In genomic region chr2:108449410-108450200, GRCh38 we compare ENCODE assay signal across 8 cellular contexts. TPM values are rescaled to one million over a fixed set of nuclear protein-coding genes. Genes with fewer than 3 reads are reported as not detected.
DNase-seq lines count a peak whose midpoint lies in the region; ATAC-seq and TF ChIP-seq lines count a peak whose summit lies in the region.

No MANE protein-coding gene starts in this region.

- peaks cover 26% of the 10 kb centered on the region for H3K4me1 Mint-ChIP-seq in stimulated activated effector memory CD8-positive, alpha-beta T cell treated with anti-CD3 and anti-CD28 coated beads, Interleukin-12 subunit alpha, Interleukin-12 subunit beta, amount 100 ng/mL, for 72 hours

- peak overlapping the region; percentile 94 to 95 for H3K4me3 ChIP-seq in cardiac fibroblast (replicated peaks in 1 of 2; ENCODE audit: low read depth in 2 of 2, low read length in 2 of 2)

- no peaks in the 10 kb centered on the region for H3K9me3 Mint-ChIP-seq in stimulated activated effector memory CD8-positive, alpha-beta T cell treated with anti-CD3 and anti-CD28 coated beads, Interleukin-12 subunit alpha, Interleukin-12 subunit beta, amount 100 ng/mL, for 72 hours

- ATAC-seq in GM19463 (IDR thresholded peaks at IDR 0.05; ENCODE audit: unreplicated experiment) (peak; percentile 24), SK-N-SH treated with all-trans-retinoic acid at 6 μM for 48 hours (peak; percentile 56), left colon (peak; percentile 74)
- peak; percentile 61 for ATAC-seq in stimulated activated effector memory CD8-positive, alpha-beta T cell treated with anti-CD3 and anti-CD28 coated beads, Interleukin-12 subunit alpha, Interleukin-12 subunit beta, amount 100 ng/mL, for 72 hours

- H3K4me3 Mint-ChIP-seq in stimulated activated effector memory CD8-positive, alpha-beta T cell treated with anti-CD3 and anti-CD28 coated beads, Interleukin-12 subunit alpha, Interleukin-12 subunit beta, amount 100 ng/mL, for 72 hours, result peak overlapping the region; percentile 98

- H3K27ac Mint-ChIP-seq in stimulated activated effector memory CD8-positive, alpha-beta T cell treated with anti-CD3 and anti-CD28 coated beads, Interleukin-12 subunit alpha, Interleukin-12 subunit beta, amount 100 ng/mL, for 72 hours, result peak overlapping the region; percentile 98

- intact Hi-C loops in left colon (cut with DNase I, micrococcal nuclease), result no loop called here

- H3K36me3 Mint-ChIP-seq in stimulated activated effector memory CD8-positive, alpha-beta T cell treated with anti-CD3 and anti-CD28 coated beads, Interleukin-12 subunit alpha, Interleukin-12 subunit beta, amount 100 ng/mL, for 72 hours, result peaks cover 60% of the 10 kb centered on the region

- no peak for TF ChIP-seq CTCF in cardiac fibroblast (IDR thresholded peaks at IDR 0.05; ENCODE audit: low read depth, low read length)

- DNase-seq in DMS53 treated with DMSO at 0.1 percent for 48 hours (lab: John Stamatoyannopoulos, UW; ENCODE audit: unreplicated experiment) (peak; percentile 58), HT-29 (ENCODE audit: low spot score) (peak; percentile 87), cardiac fibroblast (ENCODE audit: low read depth in 2 of 2) (peak; percentile 26 to 47), left colon (peak in 1 of 2 donors; percentile 51), middle frontal gyrus (ENCODE audit: extremely low spot score, low spot score) (no peak)
- no peak for DNase-seq in stimulated activated effector memory CD8-positive, alpha-beta T cell treated with anti-CD3 and anti-CD28 coated beads, Interleukin-12 subunit alpha, Interleukin-12 subunit beta, amount 100 ng/mL, for 72 hours (ENCODE audit: low spot score in 2 of 2)

TF ChIP-seq in SK-N-SH treated with all-trans-retinoic acid at 6 μM for 48 hours, 23 proteins besides CTCF, POLR2A, EP300 and RAD21:
- no peak for TF ChIP-seq ZNF8 (CRISPR knock-in tag; IDR thresholded peaks at IDR 0.05)
- TF ChIP-seq RARB (CRISPR knock-in tag; IDR thresholded peaks at IDR 0.05), result no peak
- TF ChIP-seq GLIS3 (CRISPR knock-in tag; IDR thresholded peaks at IDR 0.05), result no peak
- no peak for TF ChIP-seq PATZ1 (CRISPR knock-in tag; IDR thresholded peaks at IDR 0.05; ENCODE audit: borderline replicate concordance)
- TF ChIP-seq PPARA (CRISPR knock-in tag; IDR thresholded peaks at IDR 0.05; ENCODE audit: borderline replicate concordance), result no peak
- no peak for TF ChIP-seq ZFP30 (CRISPR knock-in tag; IDR thresholded peaks at IDR 0.05)
- no peak for TF ChIP-seq POU6F1 (CRISPR knock-in tag; IDR thresholded peaks at IDR 0.05; ENCODE audit: borderline replicate concordance, low read depth)
- TF ChIP-seq ZNF565 (CRISPR knock-in tag; conservative IDR thresholded peaks at IDR 0.05; ENCODE audit: low read depth), result no peak
- TF ChIP-seq CSDC2 (CRISPR knock-in tag; IDR thresholded peaks at IDR 0.05), result no peak

RNA-seq across cellular contexts. Expression of gene GCC2, which starts 0.6 kb away (rescaled TPM):
- 12.7 and 16.6 TPM in 2 replicates for total RNA-seq in HT-29 (2014; rRNA removed; shearing (Covaris generic))
- total RNA-seq in left colon, result 10 to 100 TPM; 70.3 to 91.8 TPM

Comparison
In these comparisons a context has a peak if more than half of its experiments do, and no peak if none do; other contexts are left out.
1. DNase-seq: peak in DMS53 treated with DMSO at 0.1 percent for 48 hours (single experiment), HT-29 (single experiment) and cardiac fibroblast (2 of 2); none in stimulated activated effector memory CD8-positive, alpha-beta T cell treated with anti-CD3 and anti-CD28 coated beads, Interleukin-12 subunit alpha, Interleukin-12 subunit beta, amount 100 ng/mL, for 72 hours (0 of 2) and middle frontal gyrus (single experiment).
2. ATAC-seq: peak in every context shown above with its lines; median percentile 74 in left colon; 61 in stimulated activated effector memory CD8-positive, alpha-beta T cell treated with anti-CD3 and anti-CD28 coated beads, Interleukin-12 subunit alpha, Interleukin-12 subunit beta, amount 100 ng/mL, for 72 hours; 56 in SK-N-SH treated with all-trans-retinoic acid at 6 μM for 48 hours; 24 in GM19463.